In the genomic region with DNA sequence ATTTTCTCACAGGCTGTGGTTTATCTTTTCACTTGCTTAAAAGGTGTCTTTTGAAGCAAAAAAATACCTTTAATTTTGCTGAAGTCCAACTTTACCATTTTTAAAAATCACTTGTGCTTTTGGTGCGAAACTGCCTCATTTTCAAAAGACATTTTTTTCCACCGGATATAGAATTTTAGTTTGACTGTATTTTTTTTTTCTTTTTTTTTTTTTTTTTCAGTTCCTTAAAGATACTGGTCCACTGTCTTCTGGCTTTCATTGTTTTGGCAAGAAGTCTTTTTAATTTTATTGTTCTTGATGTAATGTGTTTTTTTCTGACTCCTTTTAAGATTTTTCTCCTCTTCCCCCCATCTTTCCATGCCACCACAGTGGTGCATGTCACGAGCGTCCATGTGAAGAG, we compare ENCODE assay signal across 1 cellular context.
TF ChIP-seq lines count a peak whose summit lies in the region.

No MANE protein-coding gene starts in this region.

TF ChIP-seq in H1, 55 proteins besides CTCF, POLR2A, EP300 and RAD21:
- no peak for TF ChIP-seq CTBP2 (IDR thresholded peaks at IDR 0.05; ENCODE audit: borderline replicate concordance, insufficient read depth, insufficient read length, low read length)
- TF ChIP-seq RXRA (IDR thresholded peaks at IDR 0.05; ENCODE audit: insufficient read depth, low read depth, low read length): no peak
- TF ChIP-seq GABPA (IDR thresholded peaks at IDR 0.05; ENCODE audit: borderline replicate concordance, insufficient read depth, low read length): no peak
- no peak for TF ChIP-seq CBX8 (IDR thresholded peaks at IDR 0.05; ENCODE audit: borderline replicate concordance, low read depth, low read length)
- TF ChIP-seq EGR1 (IDR thresholded peaks at IDR 0.05; ENCODE audit: borderline replicate concordance, low read depth, low read length): no peak
- TF ChIP-seq ZNF274 (IDR thresholded peaks at IDR 0.05; ENCODE audit: borderline replicate concordance, extremely low read depth, low read length): no peak
- no peak for TF ChIP-seq ASH2L (IDR thresholded peaks at IDR 0.05; ENCODE audit: low read length)
- TF ChIP-seq RBBP5 (IDR thresholded peaks at IDR 0.05; ENCODE audit: borderline replicate concordance, low read depth, low read length): no peak
- TF ChIP-seq, protein P1, sequence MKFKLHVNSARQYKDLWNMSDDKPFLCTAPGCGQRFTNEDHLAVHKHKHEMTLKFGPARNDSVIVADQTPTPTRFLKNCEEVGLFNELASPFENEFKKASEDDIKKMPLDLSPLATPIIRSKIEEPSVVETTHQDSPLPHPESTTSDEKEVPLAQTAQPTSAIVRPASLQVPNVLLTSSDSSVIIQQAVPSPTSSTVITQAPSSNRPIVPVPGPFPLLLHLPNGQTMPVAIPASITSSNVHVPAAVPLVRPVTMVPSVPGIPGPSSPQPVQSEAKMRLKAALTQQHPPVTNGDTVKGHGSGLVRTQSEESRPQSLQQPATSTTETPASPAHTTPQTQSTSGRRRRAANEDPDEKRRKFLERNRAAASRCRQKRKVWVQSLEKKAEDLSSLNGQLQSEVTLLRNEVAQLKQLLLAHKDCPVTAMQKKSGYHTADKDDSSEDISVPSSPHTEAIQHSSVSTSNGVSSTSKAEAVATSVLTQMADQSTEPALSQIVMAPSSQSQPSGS (IDR thresholded peaks at IDR 0.05; ENCODE audit: low read length): no peak
- TF ChIP-seq CBX5 (IDR thresholded peaks at IDR 0.05; ENCODE audit: low read depth, low read length): no peak
- TF ChIP-seq JUN (IDR thresholded peaks at IDR 0.05; ENCODE audit: low read depth, low read length): no peak
- TF ChIP-seq RFX5 (IDR thresholded peaks at IDR 0.05; ENCODE audit: borderline replicate concordance, low read depth, low read length): no peak
- no peak for TF ChIP-seq SIN3A (conservative IDR thresholded peaks at IDR 0.05 in 1 of 2, IDR thresholded peaks at IDR 0.05 in 1 of 2; ENCODE audit: low read depth in 1 of 2, low read length in 2 of 2)
- TF ChIP-seq SP2 (IDR thresholded peaks at IDR 0.05; ENCODE audit: low read length): no peak
- TF ChIP-seq SIRT6 (IDR thresholded peaks at IDR 0.05; ENCODE audit: low read length): no peak
- TF ChIP-seq SUZ12 (IDR thresholded peaks at IDR 0.05; ENCODE audit: low read length): no peak
- no peak for TF ChIP-seq JUND (IDR thresholded peaks at IDR 0.05; ENCODE audit: low read length)
